1 cellular context compared by ENCODE assay signal in genomic region chr20:59269396-59270025, GRCh38.
TF ChIP-seq lines count a peak whose summit lies in the region.

No MANE protein-coding gene starts in this region.

TF ChIP-seq in GM23338, 12 proteins besides CTCF, POLR2A, EP300 and RAD21 (continued from another document):
- TF ChIP-seq ZNF462 (CRISPR knock-in tag; IDR thresholded peaks at IDR 0.05), result no peak
